In genomic region chr2:8684885-8685696, GRCh38 we compare ENCODE assay signal across 1 cellular context.
TF ChIP-seq lines count a peak whose summit lies in the region.

No MANE protein-coding gene starts in this region.

TF ChIP-seq in HepG2, 621 proteins besides CTCF, POLR2A, EP300 and RAD21 (continued from another document and continues in another):
- TF ChIP-seq TFE3 (CRISPR knock-in tag; IDR thresholded peaks at IDR 0.05): 0 out of 2 replicates have a peak, but pooled peaks have one; percentile 24
- peak; percentile 83 for TF ChIP-seq ZNF292 (CRISPR knock-in tag; IDR thresholded peaks at IDR 0.05; ENCODE audit: borderline replicate concordance, low read depth)
- no peak for TF ChIP-seq ZNF142 (CRISPR knock-in tag; IDR thresholded peaks at IDR 0.05)
- TF ChIP-seq POLR2AphosphoS5 (IDR thresholded peaks at IDR 0.05; ENCODE audit: low read depth, low read length): peak; percentile 71
- peak; percentile 63; the same call in 1 of the 2 replicates for TF ChIP-seq BCL3 (CRISPR knock-in tag; IDR thresholded peaks at IDR 0.05)
- TF ChIP-seq SP1 (IDR thresholded peaks at IDR 0.05): no peak
- TF ChIP-seq SP1 (CRISPR knock-in tag; IDR thresholded peaks at IDR 0.05): no peak
- 0 out of 2 replicates have a peak, but pooled peaks have one; percentile 49 for TF ChIP-seq ZNF251 (CRISPR knock-in tag; IDR thresholded peaks at IDR 0.05)
- TF ChIP-seq ZBTB42 (CRISPR knock-in tag; IDR thresholded peaks at IDR 0.05): no peak
- peak; percentile 53; the same call in 1 of the 2 replicates for TF ChIP-seq ZNF138 (CRISPR knock-in tag; IDR thresholded peaks at IDR 0.05; ENCODE audit: low read depth)
- peak; percentile 73; the same call in 1 of the 2 replicates for TF ChIP-seq ZSCAN30 (CRISPR knock-in tag; IDR thresholded peaks at IDR 0.05)
- peak; percentile 62 for TF ChIP-seq HES4 (CRISPR knock-in tag; IDR thresholded peaks at IDR 0.05; ENCODE audit: borderline replicate concordance)
- TF ChIP-seq ATF3 (CRISPR knock-in tag; IDR thresholded peaks at IDR 0.05): peak; percentile 36; the same call in 1 of the 2 replicates
- TF ChIP-seq ZNF546 (CRISPR knock-in tag; conservative IDR thresholded peaks at IDR 0.05): peak; percentile 83; the same call in 1 of the 2 replicates
- 0 out of 2 replicates have a peak, but pooled peaks have one; percentile 75 for TF ChIP-seq ZNF354B (CRISPR knock-in tag; IDR thresholded peaks at IDR 0.05)
- TF ChIP-seq, protein P1, sequence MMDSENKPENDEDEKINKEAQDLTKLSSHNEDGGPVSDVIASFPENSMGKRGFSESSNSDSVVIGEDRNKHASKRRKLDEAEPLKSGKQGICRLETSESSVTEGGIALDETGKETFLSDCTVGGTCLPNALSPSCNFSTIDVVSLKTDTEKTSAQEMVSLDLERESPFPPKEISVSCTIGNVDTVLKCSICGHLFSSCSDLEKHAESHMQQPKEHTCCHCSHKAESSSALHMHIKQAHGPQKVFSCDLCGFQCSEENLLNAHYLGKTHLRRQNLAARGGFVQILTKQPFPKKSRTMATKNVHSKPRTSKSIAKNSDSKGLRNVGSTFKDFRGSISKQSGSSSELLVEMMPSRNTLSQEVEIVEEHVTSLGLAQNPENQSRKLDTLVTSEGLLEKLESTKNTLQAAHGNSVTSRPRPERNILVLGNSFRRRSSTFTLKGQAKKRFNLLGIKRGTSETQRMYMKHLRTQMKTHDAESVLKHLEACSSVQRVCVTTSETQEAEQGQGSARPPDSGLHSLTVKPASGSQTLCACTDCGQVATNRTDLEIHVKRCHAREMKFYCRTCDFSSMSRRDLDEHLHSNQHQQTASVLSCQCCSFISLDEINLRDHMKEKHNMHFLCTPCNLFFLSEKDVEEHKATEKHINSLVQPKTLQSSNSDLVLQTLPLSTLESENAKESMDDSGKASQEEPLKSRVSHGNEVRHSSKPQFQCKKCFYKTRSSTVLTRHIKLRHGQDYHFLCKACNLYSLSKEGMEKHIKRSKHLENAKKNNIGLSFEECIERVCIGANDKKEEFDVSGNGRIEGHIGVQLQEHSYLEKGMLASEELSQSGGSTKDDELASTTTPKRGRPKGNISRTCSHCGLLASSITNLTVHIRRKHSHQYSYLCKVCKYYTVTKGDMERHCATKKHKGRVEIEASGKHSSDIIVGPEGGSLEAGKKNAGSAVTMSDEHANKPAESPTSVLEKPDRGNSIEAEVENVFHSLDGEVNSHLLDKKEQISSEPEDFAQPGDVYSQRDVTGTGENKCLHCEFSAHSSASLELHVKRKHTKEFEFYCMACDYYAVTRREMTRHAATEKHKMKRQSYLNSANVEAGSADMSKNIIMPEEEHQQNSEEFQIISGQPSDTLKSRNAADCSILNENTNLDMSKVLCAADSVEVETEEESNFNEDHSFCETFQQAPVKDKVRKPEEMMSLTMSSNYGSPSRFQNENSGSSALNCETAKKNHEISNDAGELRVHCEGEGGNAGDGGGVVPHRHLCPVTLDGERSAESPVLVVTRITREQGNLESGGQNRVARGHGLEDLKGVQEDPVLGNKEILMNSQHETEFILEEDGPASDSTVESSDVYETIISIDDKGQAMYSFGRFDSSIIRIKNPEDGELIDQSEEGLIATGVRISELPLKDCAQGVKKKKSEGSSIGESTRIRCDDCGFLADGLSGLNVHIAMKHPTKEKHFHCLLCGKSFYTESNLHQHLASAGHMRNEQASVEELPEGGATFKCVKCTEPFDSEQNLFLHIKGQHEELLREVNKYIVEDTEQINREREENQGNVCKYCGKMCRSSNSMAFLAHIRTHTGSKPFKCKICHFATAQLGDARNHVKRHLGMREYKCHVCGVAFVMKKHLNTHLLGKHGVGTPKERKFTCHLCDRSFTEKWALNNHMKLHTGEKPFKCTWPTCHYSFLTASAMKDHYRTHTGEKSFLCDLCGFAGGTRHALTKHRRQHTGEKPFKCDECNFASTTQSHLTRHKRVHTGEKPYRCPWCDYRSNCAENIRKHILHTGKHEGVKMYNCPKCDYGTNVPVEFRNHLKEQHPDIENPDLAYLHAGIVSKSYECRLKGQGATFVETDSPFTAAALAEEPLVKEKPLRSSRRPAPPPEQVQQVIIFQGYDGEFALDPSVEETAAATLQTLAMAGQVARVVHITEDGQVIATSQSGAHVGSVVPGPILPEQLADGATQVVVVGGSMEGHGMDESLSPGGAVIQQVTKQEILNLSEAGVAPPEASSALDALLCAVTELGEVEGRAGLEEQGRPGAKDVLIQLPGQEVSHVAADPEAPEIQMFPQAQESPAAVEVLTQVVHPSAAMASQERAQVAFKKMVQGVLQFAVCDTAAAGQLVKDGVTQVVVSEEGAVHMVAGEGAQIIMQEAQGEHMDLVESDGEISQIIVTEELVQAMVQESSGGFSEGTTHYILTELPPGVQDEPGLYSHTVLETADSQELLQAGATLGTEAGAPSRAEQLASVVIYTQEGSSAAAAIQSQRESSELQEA (CRISPR knock-in tag; IDR thresholded peaks at IDR 0.05; ENCODE audit: not compliant biosample characterization): peak; percentile 21
- TF ChIP-seq LBX2 (CRISPR knock-in tag; IDR thresholded peaks at IDR 0.05; ENCODE audit: borderline replicate concordance): no peak; the same call in 1 of the 2 replicates
- TF ChIP-seq, protein P2, sequence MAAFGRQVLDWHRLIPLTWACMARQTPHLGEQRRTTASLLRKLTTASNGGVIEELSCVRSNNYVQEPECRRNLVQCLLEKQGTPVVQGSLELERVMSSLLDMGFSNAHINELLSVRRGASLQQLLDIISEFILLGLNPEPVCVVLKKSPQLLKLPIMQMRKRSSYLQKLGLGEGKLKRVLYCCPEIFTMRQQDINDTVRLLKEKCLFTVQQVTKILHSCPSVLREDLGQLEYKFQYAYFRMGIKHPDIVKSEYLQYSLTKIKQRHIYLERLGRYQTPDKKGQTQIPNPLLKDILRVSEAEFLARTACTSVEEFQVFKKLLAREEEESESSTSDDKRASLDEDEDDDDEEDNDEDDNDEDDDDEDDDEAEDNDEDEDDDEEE (CRISPR knock-in tag; IDR thresholded peaks at IDR 0.05): no peak
- no peak for TF ChIP-seq ZNF224 (CRISPR knock-in tag; IDR thresholded peaks at IDR 0.05)
- TF ChIP-seq, protein P3, sequence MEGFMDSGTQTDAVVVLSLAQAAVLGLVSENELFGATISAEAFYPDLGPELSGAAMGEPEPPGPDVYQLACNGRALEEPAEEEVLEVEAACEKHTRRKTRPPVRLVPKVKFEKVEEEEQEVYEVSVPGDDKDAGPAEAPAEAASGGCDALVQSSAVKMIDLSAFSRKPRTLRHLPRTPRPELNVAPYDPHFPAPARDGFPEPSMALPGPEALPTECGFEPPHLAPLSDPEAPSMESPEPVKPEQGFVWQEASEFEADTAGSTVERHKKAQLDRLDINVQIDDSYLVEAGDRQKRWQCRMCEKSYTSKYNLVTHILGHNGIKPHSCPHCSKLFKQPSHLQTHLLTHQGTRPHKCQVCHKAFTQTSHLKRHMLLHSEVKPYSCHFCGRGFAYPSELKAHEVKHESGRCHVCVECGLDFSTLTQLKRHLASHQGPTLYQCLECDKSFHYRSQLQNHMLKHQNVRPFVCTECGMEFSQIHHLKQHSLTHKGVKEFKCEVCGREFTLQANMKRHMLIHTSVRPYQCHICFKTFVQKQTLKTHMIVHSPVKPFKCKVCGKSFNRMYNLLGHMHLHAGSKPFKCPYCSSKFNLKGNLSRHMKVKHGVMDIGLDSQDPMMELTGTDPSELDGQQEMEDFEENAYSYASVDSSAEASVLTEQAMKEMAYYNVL (CRISPR knock-in tag; IDR thresholded peaks at IDR 0.05; ENCODE audit: borderline replicate concordance): no peak; the same call in 1 of the 2 replicates
- no peak for TF ChIP-seq PHF5A (CRISPR knock-in tag; IDR thresholded peaks at IDR 0.05; ENCODE audit: low read depth, unreplicated experiment)
- peak; percentile 90 for TF ChIP-seq NFATC3 (CRISPR knock-in tag; IDR thresholded peaks at IDR 0.05)
- TF ChIP-seq PPARG (CRISPR knock-in tag; conservative IDR thresholded peaks at IDR 0.05): no peak
- TF ChIP-seq, protein P4, sequence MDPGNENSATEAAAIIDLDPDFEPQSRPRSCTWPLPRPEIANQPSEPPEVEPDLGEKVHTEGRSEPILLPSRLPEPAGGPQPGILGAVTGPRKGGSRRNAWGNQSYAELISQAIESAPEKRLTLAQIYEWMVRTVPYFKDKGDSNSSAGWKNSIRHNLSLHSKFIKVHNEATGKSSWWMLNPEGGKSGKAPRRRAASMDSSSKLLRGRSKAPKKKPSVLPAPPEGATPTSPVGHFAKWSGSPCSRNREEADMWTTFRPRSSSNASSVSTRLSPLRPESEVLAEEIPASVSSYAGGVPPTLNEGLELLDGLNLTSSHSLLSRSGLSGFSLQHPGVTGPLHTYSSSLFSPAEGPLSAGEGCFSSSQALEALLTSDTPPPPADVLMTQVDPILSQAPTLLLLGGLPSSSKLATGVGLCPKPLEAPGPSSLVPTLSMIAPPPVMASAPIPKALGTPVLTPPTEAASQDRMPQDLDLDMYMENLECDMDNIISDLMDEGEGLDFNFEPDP (CRISPR knock-in tag; conservative IDR thresholded peaks at IDR 0.05): no peak
- peak; percentile 87 for TF ChIP-seq ZNF230 (CRISPR knock-in tag; IDR thresholded peaks at IDR 0.05)
- TF ChIP-seq ZNF550 (CRISPR knock-in tag; IDR thresholded peaks at IDR 0.05; ENCODE audit: borderline replicate concordance): 0 out of 2 replicates have a peak, but pooled peaks have one; percentile 77
- TF ChIP-seq GATAD2A (CRISPR knock-in tag; IDR thresholded peaks at IDR 0.05): peak; percentile 46
- TF ChIP-seq ZKSCAN5 (CRISPR knock-in tag; IDR thresholded peaks at IDR 0.05): no peak
- TF ChIP-seq, protein P5, sequence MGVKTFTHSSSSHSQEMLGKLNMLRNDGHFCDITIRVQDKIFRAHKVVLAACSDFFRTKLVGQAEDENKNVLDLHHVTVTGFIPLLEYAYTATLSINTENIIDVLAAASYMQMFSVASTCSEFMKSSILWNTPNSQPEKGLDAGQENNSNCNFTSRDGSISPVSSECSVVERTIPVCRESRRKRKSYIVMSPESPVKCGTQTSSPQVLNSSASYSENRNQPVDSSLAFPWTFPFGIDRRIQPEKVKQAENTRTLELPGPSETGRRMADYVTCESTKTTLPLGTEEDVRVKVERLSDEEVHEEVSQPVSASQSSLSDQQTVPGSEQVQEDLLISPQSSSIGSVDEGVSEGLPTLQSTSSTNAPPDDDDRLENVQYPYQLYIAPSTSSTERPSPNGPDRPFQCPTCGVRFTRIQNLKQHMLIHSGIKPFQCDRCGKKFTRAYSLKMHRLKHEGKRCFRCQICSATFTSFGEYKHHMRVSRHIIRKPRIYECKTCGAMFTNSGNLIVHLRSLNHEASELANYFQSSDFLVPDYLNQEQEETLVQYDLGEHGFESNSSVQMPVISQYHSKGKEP (CRISPR knock-in tag; IDR thresholded peaks at IDR 0.05): no peak
- no peak for TF ChIP-seq FOXK2 (IDR thresholded peaks at IDR 0.05)
- no peak for TF ChIP-seq ZNF720 (CRISPR knock-in tag; IDR thresholded peaks at IDR 0.05)
